ENCODE assay signal across 25 cellular contexts in genomic region chr7:107959527-107959898, GRCh38. TPM values are rescaled to one million over a fixed set of nuclear protein-coding genes. Genes with fewer than 3 reads are reported as not detected.
A peak's percentile ranks its signal among the peaks of the same experiment; 100 is the strongest.
DNase-seq lines count a peak whose midpoint lies in the region; ATAC-seq, FAIRE-seq and TF ChIP-seq lines count a peak whose summit lies in the region.
"Had no signal": no experiment of that assay in that cellular context is flagged by ENCODE, and none has a peak within 500 bp of the region (broad histone marks: within the 10 kb centered on the region; RNA-seq: fewer than 3 reads in every experiment).

No MANE protein-coding gene starts in this region.

- H3K79me2 ChIP-seq in H1 (ENCODE audit: control insufficient read depth in 1 of 2, insufficient read depth in 2 of 2, low read length in 2 of 2) = no peaks in the 10 kb centered on the region

- no peak overlapping the region for H4K91ac ChIP-seq in H1 (replicated peaks; ENCODE audit: insufficient read length, low read length)

- H3K23ac ChIP-seq in H1 (ENCODE audit: insufficient read length) = no peak overlapping the region

- TF ChIP-seq POLR2A in H1 (IDR thresholded peaks at IDR 0.05; ENCODE audit: control extremely low read depth in 1 of 2, low read depth in 2 of 2, low read length in 2 of 2) = no peak
- no peak for TF ChIP-seq POLR2A in uterus (IDR thresholded peaks at IDR 0.05)
- no peak for TF ChIP-seq POLR2A in testis (IDR thresholded peaks at IDR 0.05)

- H3K4me1 ChIP-seq in H1 (replicated peaks in 1 of 4; ENCODE audit: control insufficient read depth in 3 of 4, insufficient read depth in 4 of 4, low read length in 3 of 4) (peaks cover 4 to 9% (median 6%) of the 10 kb centered on the region in 4 experiments; a peak in 5 of 7 replicates), muscle layer of colon (ENCODE audit: insufficient read depth, low read length) (peaks cover 43% of the 10 kb centered on the region), uterus (peaks cover 0 to 4% of the 10 kb centered on the region in 2 donors), testis (peaks cover 22% of the 10 kb centered on the region)

- H3K36me3 ChIP-seq in H1 (ENCODE audit: control insufficient read depth in 2 of 4, insufficient read depth in 4 of 4, low read length in 3 of 4) (peaks cover 0 to 60% (median 15%) of the 10 kb centered on the region in 4 experiments; a peak in 5 of 8 replicates), muscle layer of colon (ENCODE audit: insufficient read depth, low read length) (peaks cover 83% of the 10 kb centered on the region), uterus (no peaks in the 10 kb centered on the region), testis (ENCODE audit: low read depth, missing control alignments) (no peaks in the 10 kb centered on the region)

- WGBS in H1 (ENCODE audit: extremely low coverage in 1 of 2, insufficient coverage in 1 of 2, insufficient read length in 1 of 2, insufficient replicate concordance in 2 of 2, low coverage in 1 of 2, low lambda C conversion rate in 2 of 2, missing lambda C conversion rate in 1 of 2), 2 experiments = 86% methylated on average over 10 of the region's 10 CpGs; no CpG with 5 or more reads in 1 of the 2 experiments
- WGBS in testis, 2 donors = 56 to 83% methylated on average over 10 of the region's 10 CpGs

- H4K20me1 ChIP-seq in H1 (replicated peaks in 1 of 2; ENCODE audit: control insufficient read depth in 1 of 2, insufficient read depth in 2 of 2, low read length in 2 of 2) = peaks cover 0 to 2% of the 10 kb centered on the region in 2 experiments

- H3K9ac ChIP-seq in H1 (replicated peaks in 1 of 4; ENCODE audit: extremely low read depth in 1 of 4, low read depth in 3 of 4, low read length in 3 of 4) (no peak overlapping the region), muscle layer of colon (ENCODE audit: low read length) (no peak overlapping the region)

- H3K4me3 ChIP-seq in H1 (ENCODE audit: extremely low read depth in 1 of 4, insufficient read depth in 2 of 4, low read depth in 3 of 4, low read length in 4 of 4) (no peak overlapping the region), muscle layer of colon (ENCODE audit: low read depth in 1 of 2, low read length in 2 of 2) (no peak overlapping the region), uterus (no peak overlapping the region), testis (no peak overlapping the region)
- H3K4me3 ChIP-seq: coronary artery, upper lobe of right lung had no signal

- CTCF ChIA-PET in RWPE1 (lab: Yijun Ruan, JAX) (no interaction called here), H1 (lab: Charles Lee; ENCODE audit: partially characterized antibody) (interaction anchor here (0.9 to 1.3 kb wide), 3 partner anchors 8 to 59 kb away, joined by 3 read pairs; no protein-coding TSS in a partner anchor)

- H4K5ac ChIP-seq in H1 (ENCODE audit: insufficient read length, low read depth, low read length) = no peak overlapping the region

- no peak overlapping the region for H2AFZ ChIP-seq in H1 (ENCODE audit: low read length)

- H3K14ac ChIP-seq in H1 (ENCODE audit: insufficient read length) = no peak overlapping the region

- H3K27ac ChIP-seq in RWPE1 = peak overlapping the region; percentile 84
- no peak overlapping the region for H3K27ac ChIP-seq in H1 (ENCODE audit: low read depth, low read length)
- peak overlapping the region; percentile 27 for H3K27ac ChIP-seq in muscle layer of colon (ENCODE audit: low read depth, low read length)
- peak overlapping the region; percentile 75 to 83 for H3K27ac ChIP-seq in uterus
- H3K27ac ChIP-seq in testis = no peak overlapping the region
- H3K27ac ChIP-seq: upper lobe of right lung had no signal

- no peak overlapping the region for H3K18ac ChIP-seq in H1 (ENCODE audit: extremely low read depth, low read length)

- TF ChIP-seq CTCF in RWPE1 (conservative IDR thresholded peaks at IDR 0.05; ENCODE audit: low read depth) = no peak
- TF ChIP-seq CTCF in H1 (IDR thresholded peaks at IDR 0.05; ENCODE audit: control extremely low read depth in 1 of 3, insufficient read depth in 1 of 3, low read depth in 1 of 3, low read length in 3 of 3) = no peak
- TF ChIP-seq CTCF in uterus (IDR thresholded peaks at IDR 0.05) = no peak
- TF ChIP-seq CTCF in testis (IDR thresholded peaks at IDR 0.05) = no peak

- peak; percentile 24 for FAIRE-seq in H1 (lab: Jason Lieb, UNC)
- FAIRE-seq: G401.6, small intestine had no signal

- intact Hi-C loops in uterus (cut with DNase I; ENCODE audit: low total_unique reads) (no loop called here), testis (cut with DNase I; ENCODE audit: low total_unique reads) (no loop called here)

- H3K9me3 ChIP-seq in H1 (ENCODE audit: insufficient read depth in 2 of 2, low read depth in 1 of 2, low read length in 1 of 2) (no peaks in the 10 kb centered on the region), muscle layer of colon (ENCODE audit: low read length) (no peaks in the 10 kb centered on the region), uterus (no peaks in the 10 kb centered on the region), testis (no peaks in the 10 kb centered on the region)
- H3K9me3 ChIP-seq: Caco-2, upper lobe of right lung had no signal

- TF ChIP-seq RAD21 in H1 (IDR thresholded peaks at IDR 0.05 in 1 of 2, conservative IDR thresholded peaks at IDR 0.05 in 1 of 2; ENCODE audit: low read depth in 2 of 2, low read length in 2 of 2) = no peak

- 0 out of 2 replicates have a peak overlapping the region, but pooled peaks have one; percentile 7 for H2BK12ac ChIP-seq in H1 (ENCODE audit: low read depth, low read length)

- no peak for TF ChIP-seq EP300 in H1 (IDR thresholded peaks at IDR 0.05; ENCODE audit: borderline replicate concordance in 1 of 2, low read depth in 2 of 2, low read length in 2 of 2)

- POLR2A ChIA-PET in RWPE1 (lab: Yijun Ruan, JAX; ENCODE audit: low non-redundant PET) = no interaction called here
- POLR2A ChIA-PET in H1 (lab: Charles Lee; ENCODE audit: partially characterized antibody) = interaction anchor here (0.8 kb wide), 1 partner anchor 8 kb away, joined by 3 read pairs; no protein-coding TSS in a partner anchor

- H3K79me1 ChIP-seq in H1 (ENCODE audit: low read depth, low read length) = no peaks in the 10 kb centered on the region

- H2AK5ac ChIP-seq in H1 (ENCODE audit: low read depth, low read length) = no peak overlapping the region

- no peak overlapping the region for H4K8ac ChIP-seq in H1 (ENCODE audit: extremely low read depth, insufficient read depth, low read length)

- no peak overlapping the region for H2BK15ac ChIP-seq in H1 (ENCODE audit: low read length)

- DNase-seq in RWPE1 (ENCODE audit: low spot score) (no peak), H1 (ENCODE audit: low read depth in 1 of 2, low spot score in 2 of 2) (no peak), uterus (no peak), testis (no peak)
- no peak for DNase-seq in stimulated activated naive CD4-positive, alpha-beta T cell treated with Interleukin-2 at 50 U/mL for 16 hours (lab: John Stamatoyannopoulos, UW)
- DNase-seq: activated CD4-positive, alpha-beta T cell treated with anti-CD3 and anti-CD28 coated beads, Interleukin-2, amount 50 U/mL, for 1 hour; activated naive CD4-positive, alpha-beta T cell treated with Interleukin-2 at 50 U/mL for 16 hours; C1 segment of cervical spinal cord; Caco-2; effector memory CD8-positive, alpha-beta T cell; foreskin melanocyte; Kasumi-1; left ventricle myocardium superior; naive thymus-derived CD8-positive, alpha-beta T cell; NCI-H146; NCI-H446 treated with DMSO at 0.1 percent for 48 hours; occipital lobe; small intestine; stimulated activated CD4-positive, alpha-beta T cell treated with anti-CD3 and anti-CD28 coated beads, Interleukin-1b, Interleukin-23, amount 100 ng/mL, for 48 hours; stimulated activated CD8-positive, alpha-beta memory T cell treated with anti-CD3 and anti-CD28 coated beads, Interleukin-4, amount 100 ng/mL, for 48 hours; upper lobe of right lung had no signal

- no peaks in the 10 kb centered on the region; the same call in 1 of the 2 replicates for H3K23me2 ChIP-seq in H1 (ENCODE audit: low read depth, low read length)

- H2BK120ac ChIP-seq in H1 (replicated peaks; ENCODE audit: low read depth, low read length) = no peak overlapping the region

- peak overlapping the region; percentile 9; the same call in 1 of the 2 replicates for H2BK5ac ChIP-seq in H1 (ENCODE audit: low read depth, low read length)

- H3K56ac ChIP-seq in H1 (replicated peaks; ENCODE audit: insufficient read length, low read depth, low read length) = no peak overlapping the region

- ATAC-seq in HG02571 (IDR thresholded peaks at IDR 0.05; ENCODE audit: unreplicated experiment) = no peak
- ATAC-seq: effector memory CD8-positive, alpha-beta T cell; naive thymus-derived CD8-positive, alpha-beta T cell had no signal

- H3K4me2 ChIP-seq in H1 (ENCODE audit: insufficient read depth in 1 of 2, low read depth in 2 of 2, low read length in 2 of 2) = no peak overlapping the region; a peak in 1 of 4 replicates

- H3K27me3 ChIP-seq in H1 (replicated peaks in 1 of 4; ENCODE audit: control insufficient read depth in 3 of 4, extremely low read depth in 1 of 4, insufficient read depth in 3 of 4, low read length in 3 of 4) (no peaks in the 10 kb centered on the region), muscle layer of colon (ENCODE audit: control insufficient read depth in 1 of 2, insufficient read depth in 2 of 2, low read length in 2 of 2) (no peaks in the 10 kb centered on the region), uterus (no peaks in the 10 kb centered on the region), testis (no peaks in the 10 kb centered on the region)
- H3K27me3 ChIP-seq: upper lobe of right lung had no signal

- no peak overlapping the region for H2BK20ac ChIP-seq in H1 (ENCODE audit: low read length)

- no peak overlapping the region for H3K4ac ChIP-seq in H1 (replicated peaks; ENCODE audit: insufficient read length, low read depth, low read length)

TF ChIP-seq in H1, 55 proteins besides CTCF, POLR2A, EP300 and RAD21 (continues in another document):
- TF ChIP-seq EGR1 (IDR thresholded peaks at IDR 0.05; ENCODE audit: borderline replicate concordance, low read depth, low read length) = no peak

RNA-seq across cellular contexts. Expression of gene LAMB1, which starts 43.4 kb away (rescaled TPM):
- total RNA-seq in H1 (2021; fragmentation: NEBNext Ultra II Directional; extraction: Animal tissue kit (Norgen Biotek cat#: 25700)) = 37.2 and 38.5 TPM in 2 replicates
- polyA plus RNA-seq in H1 (2011; rRNA removed) = 31.9 and 61.6 TPM in 2 replicates
- polyA plus RNA-seq in H1 (2011; cell fraction: cytosol; rRNA removed) = 42.0 TPM
- polyA plus RNA-seq in H1 (2011; cell fraction: nucleus; rRNA removed) = 128 TPM
- polyA plus RNA-seq in H1 (2012, experiment 1 of 2) = 33.3 to 48.6 TPM (median 43.2 TPM) in 4 replicates
- polyA plus RNA-seq in H1 (2012, experiment 2 of 2) = 2.2 TPM
- polyA plus RNA-seq in H1 (2013, experiment 1 of 2) = 53.3 TPM
- polyA plus RNA-seq in H1 (2013, experiment 2 of 2) = 41.9 TPM
- polyA minus RNA-seq in H1 (2011; rRNA and poly(A)+ RNA removed) = 79.9 and 90.4 TPM in 2 replicates
- polyA minus RNA-seq in H1 (2011; cell fraction: cytosol; rRNA and poly(A)+ RNA removed) = 35.5 TPM
- 58.9 TPM for polyA minus RNA-seq in H1 (2011; cell fraction: nucleus; rRNA and poly(A)+ RNA removed)
- total RNA-seq in uterus = 100 to 1,000 TPM in 3 of 4 donors, 10 to 100 TPM in 1; 87.9 to 322 (median 200) TPM
- total RNA-seq in testis = 10 to 100 TPM; 42.0 to 65.2 TPM
- 43.1 TPM for polyA plus RNA-seq in testis (ENCODE audit: insufficient read depth, low read depth, low replicate concordance)

Comparison
In these comparisons a context has a peak if more than half of its experiments do, and no peak if none do; other contexts are left out.
1. H3K27ac ChIP-seq: peak in RWPE1 (single experiment), muscle layer of colon (single experiment) and uterus (2 of 2); none in H1 (single experiment) and testis (0 of 2).